In the genomic region with DNA sequence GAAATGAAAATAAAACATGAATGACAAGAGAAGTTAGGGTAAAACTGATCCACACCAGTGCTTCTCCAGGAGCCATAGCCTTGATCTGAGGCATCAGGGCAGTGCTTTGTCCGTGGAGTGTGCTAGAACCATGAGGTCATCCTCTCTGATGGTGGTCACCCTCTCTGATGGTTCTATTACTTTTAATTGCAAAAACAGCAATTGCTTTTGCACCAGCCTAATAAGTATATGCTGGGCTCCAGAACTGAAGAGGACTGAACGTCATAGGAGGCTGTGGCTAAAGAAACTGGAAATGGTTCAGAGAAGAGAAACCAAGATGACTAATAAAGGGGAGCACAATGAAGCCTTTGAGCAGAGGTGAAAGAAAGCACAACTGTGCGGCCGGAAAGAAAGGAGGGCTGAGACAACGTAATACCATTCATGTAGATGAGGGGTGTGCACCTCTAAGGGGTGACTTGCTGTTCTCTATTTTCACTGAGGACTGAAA, we compare ENCODE assay signal across 8 cellular contexts. TPM values are rescaled to one million over a fixed set of nuclear protein-coding genes. Genes with fewer than 3 reads are reported as not detected.
DNase-seq lines count a peak whose midpoint lies in the region; ATAC-seq and TF ChIP-seq lines count a peak whose summit lies in the region.

No MANE protein-coding gene starts in this region.

- H3K27me3 ChIP-seq in SJCRH30, result no peaks in the 10 kb centered on the region

- intact Hi-C loops in MCF 10A (cut with micrococcal nuclease), result no loop called here

- H3K27me3 Mint-ChIP-seq in MCF 10A (ENCODE audit: insufficient read depth, unreplicated experiment), result no peaks in the 10 kb centered on the region

- TF ChIP-seq CTCF in MCF 10A (IDR thresholded peaks at IDR 0.05; ENCODE audit: unreplicated experiment) (no peak), retinal pigment epithelial cell (conservative IDR thresholded peaks at IDR 0.05; ENCODE audit: low read depth, low read length) (no peak)

- BruUV-seq in MCF 10A (replicated peaks; lab: Mats Ljungman, UMichigan), result no TSS peak

- H3K9me3 ChIP-seq in SJCRH30 (replicated peaks), result no peaks in the 10 kb centered on the region

- peaks cover 21% of the 10 kb centered on the region for H3K4me1 ChIP-seq in SJCRH30

- CTCF ChIA-PET in MCF 10A (lab: Yijun Ruan, JAX), result interaction anchor here (0.6 kb wide), 1 partner anchor 16 kb away, joined by 3 read pairs; no protein-coding TSS in a partner anchor

- H3K4me3 ChIP-seq in SJCRH30, result no peak overlapping the region
- no peak overlapping the region for H3K4me3 ChIP-seq in retinal pigment epithelial cell (ENCODE audit: low read length)

- POLR2A ChIA-PET in MCF 10A (lab: Yijun Ruan, JAX), result interaction anchor here (0.6 to 3.9 kb wide), 2 partner anchors 18 to 817 kb away, joined by 4 to 47 read pairs; partner anchors contain the start of gene TMEM154

- no peak overlapping the region for H3K27ac Mint-ChIP-seq in MCF 10A (ENCODE audit: low read depth, unreplicated experiment)

- peaks cover 8% of the 10 kb centered on the region for H3K4me1 Mint-ChIP-seq in MCF 10A (ENCODE audit: insufficient read depth, unreplicated experiment)

- H3K27ac ChIP-seq in SJCRH30, result peak overlapping the region; percentile 58

- no peaks in the 10 kb centered on the region for H3K9me3 Mint-ChIP-seq in MCF 10A (ENCODE audit: unreplicated experiment)

- ATAC-seq in GM18861 (IDR thresholded peaks at IDR 0.05; ENCODE audit: unreplicated experiment), result peak; percentile 96
- peak; percentile 98 for ATAC-seq in HG02798 (IDR thresholded peaks at IDR 0.05; ENCODE audit: poor library complexity, unreplicated experiment)

- no peaks in the 10 kb centered on the region for H3K36me3 ChIP-seq in SJCRH30

- no peak overlapping the region for H3K4me3 Mint-ChIP-seq in MCF 10A (ENCODE audit: unreplicated experiment)

- DNase-seq in SJCRH30, result peak; percentile 65 to 84
- DNase-seq in MCF 10A (ENCODE audit: unreplicated experiment), result peak; percentile 70
- DNase-seq in retinal pigment epithelial cell (ENCODE audit: low read depth), result peak; percentile 66
- DNase-seq in DMS 273 treated with DMSO at 0.1 percent for 48 hours (lab: John Stamatoyannopoulos, UW), result no peak
- DNase-seq in NCI-H1930 (lab: John Stamatoyannopoulos, UW), result no peak
- no peak for DNase-seq in cerebellar cortex (ENCODE audit: low spot score)

- H3K36me3 Mint-ChIP-seq in MCF 10A (ENCODE audit: insufficient read depth, unreplicated experiment), result no peaks in the 10 kb centered on the region

RNA-seq across cellular contexts. Expression of gene TMEM154, which starts 17.0 kb away (rescaled TPM):
- 0.08 and 0.33 TPM in 2 replicates for total RNA-seq in SJCRH30 (2014; rRNA removed; shearing (Covaris generic))
- 37.9 and 41.5 TPM in 2 replicates for total RNA-seq in MCF 10A (2022)

Comparison
In these comparisons a context has a peak if more than half of its experiments do, and no peak if none do; other contexts are left out.
1. DNase-seq: peak in SJCRH30 (2 of 2), MCF 10A (single experiment) and retinal pigment epithelial cell (single experiment); none in DMS 273 treated with DMSO at 0.1 percent for 48 hours (single experiment), NCI-H1930 (0 of 2) and cerebellar cortex (single experiment).
2. RNA of gene TMEM154, which starts 17.0 kb away (total RNA-seq): 37.9 to 41.5 TPM in MCF 10A; 0.08 to 0.33 TPM in SJCRH30; every median in the first group is over 10 times any median in the second.